1 cellular context compared by ENCODE assay signal in the genomic region with DNA sequence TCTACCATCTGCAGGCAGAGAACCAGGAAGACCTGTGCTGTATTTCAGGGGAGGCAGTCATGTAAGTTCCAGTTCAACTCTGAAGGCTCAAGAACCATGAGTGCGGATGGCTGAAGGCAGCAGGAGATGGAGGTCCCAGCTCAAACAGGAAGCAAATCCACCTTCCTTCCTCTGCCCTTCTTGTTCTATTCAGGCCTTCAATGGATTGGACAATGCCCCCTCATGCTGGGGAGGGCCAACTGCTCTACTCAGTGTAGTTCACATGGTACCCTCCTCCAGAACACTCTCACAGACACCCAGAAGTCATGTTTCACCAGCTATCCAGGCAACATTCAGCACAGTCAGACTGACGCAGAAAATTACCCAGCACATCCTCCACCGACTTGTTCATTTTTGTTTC.
TF ChIP-seq lines count a peak whose summit lies in the region.

No MANE protein-coding gene starts in this region.

TF ChIP-seq in GM23338, 12 proteins besides CTCF, POLR2A, EP300 and RAD21 (continued from another document):
- no peak for TF ChIP-seq CREB1 (CRISPR knock-in tag; IDR thresholded peaks at IDR 0.05; ENCODE audit: low read depth)
- TF ChIP-seq POLR2AphosphoS5 (IDR thresholded peaks at IDR 0.05; ENCODE audit: low read depth), result no peak
